In genomic region chr4:125369098-125369497, GRCh38 we compare ENCODE assay signal across 16 cellular contexts. TPM values are rescaled to one million over a fixed set of nuclear protein-coding genes. Genes with fewer than 3 reads are reported as not detected.
DNase-seq lines count a peak whose midpoint lies in the region; ATAC-seq and TF ChIP-seq lines count a peak whose summit lies in the region.
"Had no signal": no experiment of that assay in that cellular context is flagged by ENCODE, and none has a peak within 500 bp of the region (broad histone marks: within the 10 kb centered on the region; RNA-seq: fewer than 3 reads in every experiment).

No MANE protein-coding gene starts in this region.

- H3K9me3 ChIP-seq in PC-3 (ENCODE audit: low read length) (no peaks in the 10 kb centered on the region), right lobe of liver (no peaks in the 10 kb centered on the region), stomach (no peaks in the 10 kb centered on the region), Peyer's patch (no peaks in the 10 kb centered on the region)

- no peaks in the 10 kb centered on the region for H3K9me2 ChIP-seq in PC-3 (replicated peaks; ENCODE audit: low read length)

- peaks cover 20% of the 10 kb centered on the region for H3K4me1 ChIP-seq in PC-3 (ENCODE audit: insufficient read depth, low read length)
- no peaks in the 10 kb centered on the region for H3K4me1 ChIP-seq in right lobe of liver
- peaks cover 0 to 6% (median 3%) of the 10 kb centered on the region in 4 donors for H3K4me1 ChIP-seq in stomach
- no peaks in the 10 kb centered on the region for H3K4me1 ChIP-seq in Peyer's patch

- 89% methylated on average over 2 of the region's 2 CpGs for WGBS in right lobe of liver (ENCODE audit: insufficient coverage, low coverage, low lambda C conversion rate, missing lambda C conversion rate)
- 84 to 94% (median 90%) methylated on average over 2 of the region's 2 CpGs for WGBS in stomach, 5 donors

- H3K9ac ChIP-seq in PC-3 (ENCODE audit: low read length) = no peak overlapping the region

- H3K4me3 ChIP-seq in PC-3 (ENCODE audit: low read length) = peak overlapping the region; percentile 53
- peak overlapping the region; percentile 25 to 29 for H3K4me3 ChIP-seq in cardiac fibroblast (replicated peaks in 1 of 2; ENCODE audit: low read depth in 2 of 2, low read length in 2 of 2)
- H3K4me3 ChIP-seq in right lobe of liver = peak overlapping the region in 2 of 3 donors; percentile 35 to 48
- peak overlapping the region in 3 of 4 donors; percentile 31 to 41 (median 32) for H3K4me3 ChIP-seq in stomach
- peak overlapping the region in 1 of 4 donors; percentile 18 for H3K4me3 ChIP-seq in Peyer's patch
- H3K4me3 ChIP-seq: GM12878 had no signal

- peak overlapping the region; percentile 73 for H3K4me2 ChIP-seq in PC-3 (ENCODE audit: low read length)

- peak overlapping the region; percentile 37; the same call in 1 of the 2 replicates for H2AFZ ChIP-seq in PC-3 (ENCODE audit: low read length)

- peaks cover 4% of the 10 kb centered on the region for H3F3A ChIP-seq in PC-3 (ENCODE audit: low read length, unreplicated experiment)

- H3K27me3 ChIP-seq in PC-3 (ENCODE audit: low read length) (no peaks in the 10 kb centered on the region), right lobe of liver (no peaks in the 10 kb centered on the region), stomach (no peaks in the 10 kb centered on the region), Peyer's patch (no peaks in the 10 kb centered on the region)

- DNase-seq in PC-3 (no peak), cardiac fibroblast (ENCODE audit: low read depth in 2 of 2) (no peak), right lobe of liver (no peak), stomach (no peak), NCI-H146 (lab: John Stamatoyannopoulos, UW) (no peak), Peyer's patch (no peak), NCI-H1048 (lab: John Stamatoyannopoulos, UW) (no peak)
- DNase-seq: CD4-positive, CD25-positive, alpha-beta regulatory T cell; erythroblast; stimulated activated CD4-positive, alpha-beta T cell treated with anti-CD3 and anti-CD28 coated beads, Interleukin-4, amount 100 ng/mL, for 4 hours; stimulated activated naive CD4-positive, alpha-beta T cell treated with Interleukin-2 at 50 U/mL for 16 hours; SW 1271 had no signal

- POLR2A ChIA-PET in PC-3 (lab: Charles Lee; ENCODE audit: unreplicated experiment) = no interaction called here

- no peak for TF ChIP-seq POLR2A in right lobe of liver (IDR thresholded peaks at IDR 0.05)
- TF ChIP-seq POLR2A in stomach (IDR thresholded peaks at IDR 0.05) = no peak
- TF ChIP-seq POLR2A in Peyer's patch (IDR thresholded peaks at IDR 0.05) = no peak

- no TSS peak for BruUV-seq in PC-3 (replicated peaks; lab: Mats Ljungman, UMichigan)

- H3K27ac ChIP-seq in PC-3 (ENCODE audit: low read length) (peak overlapping the region; percentile 41; the same call in 1 of the 2 replicates), right lobe of liver (peak overlapping the region in 1 of 3 donors; percentile 65), stomach (peak overlapping the region in 1 of 5 donors; percentile 70), Peyer's patch (peak overlapping the region in 1 of 4 donors; percentile 0)

- H4K20me1 ChIP-seq in PC-3 (ENCODE audit: low read length) = no peaks in the 10 kb centered on the region

- peak; percentile 31 for ATAC-seq in PC-3
- no peak for ATAC-seq in right lobe of liver
- no peak for ATAC-seq in HG02623 (IDR thresholded peaks at IDR 0.05; ENCODE audit: unreplicated experiment)
- ATAC-seq: activated CD4-positive, CD25-positive, alpha-beta regulatory T cell treated with anti-CD3 and anti-CD28 coated beads, Interleukin-2, amount 50 U/mL, for 24 hours; GM12878; HCT116 had no signal

- no peak for TF ChIP-seq CTCF in PC-3 (conservative IDR thresholded peaks at IDR 0.05; ENCODE audit: low read depth, low read length)
- no peak for TF ChIP-seq CTCF in cardiac fibroblast (IDR thresholded peaks at IDR 0.05; ENCODE audit: low read depth, low read length)
- TF ChIP-seq CTCF in right lobe of liver (IDR thresholded peaks at IDR 0.05) = no peak
- no peak for TF ChIP-seq CTCF in stomach (IDR thresholded peaks at IDR 0.05)
- TF ChIP-seq CTCF in Peyer's patch (IDR thresholded peaks at IDR 0.05) = no peak

- H3K36me3 ChIP-seq in PC-3 (ENCODE audit: low read depth, low read length) (no peaks in the 10 kb centered on the region), right lobe of liver (no peaks in the 10 kb centered on the region), stomach (no peaks in the 10 kb centered on the region), Peyer's patch (no peaks in the 10 kb centered on the region)

- CTCF ChIA-PET in PC-3 (lab: Charles Lee) = no interaction called here

- intact Hi-C loops in PC-3 (cut with micrococcal nuclease) = loop anchor here (2.0 to 5.0 kb wide), 2 partner anchors 20 to 358 kb away; no protein-coding TSS in a partner anchor
- intact Hi-C loops in right lobe of liver (cut with DNase I) = no loop called here
- intact Hi-C loops in stomach (cut with DNase I; ENCODE audit: low total_unique reads) = no loop called here

- TF ChIP-seq EP300 in stomach (IDR thresholded peaks at IDR 0.05) = no peak

- H3K79me2 ChIP-seq in PC-3 (ENCODE audit: low read length) = no peaks in the 10 kb centered on the region

RNA-seq across cellular contexts. Expression of gene FAT4, which starts 54.3 kb away (rescaled TPM):
- total RNA-seq in PC-3 (2014; rRNA removed) = 0.95 and 1.4 TPM in 2 replicates
- 1 to 10 TPM; 2.8 to 4.6 (median 3.6) TPM for total RNA-seq in right lobe of liver
- 10 to 100 TPM in 2 of 5 donors, 1 to 10 TPM in 3; 6.7 to 76.7 (median 8.4) TPM for total RNA-seq in stomach
- polyA plus RNA-seq in stomach = under 1 TPM; 0.46 to 0.56 (median 0.50) TPM
- 10 to 100 TPM in 1 of 4 donors, 1 to 10 TPM in 3; 1.4 to 11.6 (median 5.7) TPM for total RNA-seq in Peyer's patch
- polyA plus RNA-seq: CD4-positive, CD25-positive, alpha-beta regulatory T cell; GM12878 had no signal
